ENCODE assay signal across 1 cellular context in the genomic region with DNA sequence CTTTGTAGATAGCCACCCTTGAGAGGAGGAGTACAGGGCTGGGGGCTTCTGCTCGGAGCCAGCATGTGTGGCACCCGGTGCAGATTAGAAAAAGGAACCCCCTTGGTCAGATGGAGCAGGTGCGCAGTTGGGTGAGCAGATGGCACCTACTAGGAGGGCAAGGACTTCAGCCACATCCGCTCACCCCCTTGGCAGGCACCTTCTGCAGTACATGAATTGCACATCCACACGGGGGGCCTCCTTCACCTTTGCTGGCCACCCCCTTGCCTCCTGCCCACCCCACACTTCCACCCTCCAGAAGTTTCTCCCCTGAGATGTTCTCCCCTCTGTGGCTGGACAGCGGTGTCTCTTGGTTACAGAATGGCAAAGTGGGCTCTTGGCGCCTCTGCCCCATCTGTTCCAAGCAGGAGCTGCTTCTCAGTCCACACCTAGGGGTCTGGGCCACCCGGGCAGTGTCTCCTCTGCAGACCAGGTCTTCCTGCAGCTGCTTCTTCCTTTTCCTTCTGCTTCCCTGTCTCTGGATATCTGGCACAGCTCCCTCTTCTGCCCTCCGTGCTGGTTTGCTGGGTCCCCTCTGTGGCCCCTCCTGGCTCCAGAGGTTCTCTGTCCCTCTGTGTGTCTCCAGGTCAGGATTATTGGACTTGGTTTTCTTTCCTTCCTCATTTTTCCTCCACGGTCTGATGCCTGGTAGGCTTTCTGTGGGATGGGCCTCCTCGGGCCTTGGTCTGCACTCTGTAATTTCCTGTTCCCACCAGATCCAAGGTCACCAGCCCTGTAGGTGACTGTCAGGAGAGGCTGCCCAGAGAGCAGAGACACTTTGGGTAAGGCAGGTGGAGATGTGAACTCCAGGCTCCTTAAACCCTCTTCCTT.
TF ChIP-seq lines count a peak whose summit lies in the region.

No MANE protein-coding gene starts in this region.

TF ChIP-seq in HepG2, 621 proteins besides CTCF, POLR2A, EP300 and RAD21 (continued from another document):
- TF ChIP-seq, protein P1, sequence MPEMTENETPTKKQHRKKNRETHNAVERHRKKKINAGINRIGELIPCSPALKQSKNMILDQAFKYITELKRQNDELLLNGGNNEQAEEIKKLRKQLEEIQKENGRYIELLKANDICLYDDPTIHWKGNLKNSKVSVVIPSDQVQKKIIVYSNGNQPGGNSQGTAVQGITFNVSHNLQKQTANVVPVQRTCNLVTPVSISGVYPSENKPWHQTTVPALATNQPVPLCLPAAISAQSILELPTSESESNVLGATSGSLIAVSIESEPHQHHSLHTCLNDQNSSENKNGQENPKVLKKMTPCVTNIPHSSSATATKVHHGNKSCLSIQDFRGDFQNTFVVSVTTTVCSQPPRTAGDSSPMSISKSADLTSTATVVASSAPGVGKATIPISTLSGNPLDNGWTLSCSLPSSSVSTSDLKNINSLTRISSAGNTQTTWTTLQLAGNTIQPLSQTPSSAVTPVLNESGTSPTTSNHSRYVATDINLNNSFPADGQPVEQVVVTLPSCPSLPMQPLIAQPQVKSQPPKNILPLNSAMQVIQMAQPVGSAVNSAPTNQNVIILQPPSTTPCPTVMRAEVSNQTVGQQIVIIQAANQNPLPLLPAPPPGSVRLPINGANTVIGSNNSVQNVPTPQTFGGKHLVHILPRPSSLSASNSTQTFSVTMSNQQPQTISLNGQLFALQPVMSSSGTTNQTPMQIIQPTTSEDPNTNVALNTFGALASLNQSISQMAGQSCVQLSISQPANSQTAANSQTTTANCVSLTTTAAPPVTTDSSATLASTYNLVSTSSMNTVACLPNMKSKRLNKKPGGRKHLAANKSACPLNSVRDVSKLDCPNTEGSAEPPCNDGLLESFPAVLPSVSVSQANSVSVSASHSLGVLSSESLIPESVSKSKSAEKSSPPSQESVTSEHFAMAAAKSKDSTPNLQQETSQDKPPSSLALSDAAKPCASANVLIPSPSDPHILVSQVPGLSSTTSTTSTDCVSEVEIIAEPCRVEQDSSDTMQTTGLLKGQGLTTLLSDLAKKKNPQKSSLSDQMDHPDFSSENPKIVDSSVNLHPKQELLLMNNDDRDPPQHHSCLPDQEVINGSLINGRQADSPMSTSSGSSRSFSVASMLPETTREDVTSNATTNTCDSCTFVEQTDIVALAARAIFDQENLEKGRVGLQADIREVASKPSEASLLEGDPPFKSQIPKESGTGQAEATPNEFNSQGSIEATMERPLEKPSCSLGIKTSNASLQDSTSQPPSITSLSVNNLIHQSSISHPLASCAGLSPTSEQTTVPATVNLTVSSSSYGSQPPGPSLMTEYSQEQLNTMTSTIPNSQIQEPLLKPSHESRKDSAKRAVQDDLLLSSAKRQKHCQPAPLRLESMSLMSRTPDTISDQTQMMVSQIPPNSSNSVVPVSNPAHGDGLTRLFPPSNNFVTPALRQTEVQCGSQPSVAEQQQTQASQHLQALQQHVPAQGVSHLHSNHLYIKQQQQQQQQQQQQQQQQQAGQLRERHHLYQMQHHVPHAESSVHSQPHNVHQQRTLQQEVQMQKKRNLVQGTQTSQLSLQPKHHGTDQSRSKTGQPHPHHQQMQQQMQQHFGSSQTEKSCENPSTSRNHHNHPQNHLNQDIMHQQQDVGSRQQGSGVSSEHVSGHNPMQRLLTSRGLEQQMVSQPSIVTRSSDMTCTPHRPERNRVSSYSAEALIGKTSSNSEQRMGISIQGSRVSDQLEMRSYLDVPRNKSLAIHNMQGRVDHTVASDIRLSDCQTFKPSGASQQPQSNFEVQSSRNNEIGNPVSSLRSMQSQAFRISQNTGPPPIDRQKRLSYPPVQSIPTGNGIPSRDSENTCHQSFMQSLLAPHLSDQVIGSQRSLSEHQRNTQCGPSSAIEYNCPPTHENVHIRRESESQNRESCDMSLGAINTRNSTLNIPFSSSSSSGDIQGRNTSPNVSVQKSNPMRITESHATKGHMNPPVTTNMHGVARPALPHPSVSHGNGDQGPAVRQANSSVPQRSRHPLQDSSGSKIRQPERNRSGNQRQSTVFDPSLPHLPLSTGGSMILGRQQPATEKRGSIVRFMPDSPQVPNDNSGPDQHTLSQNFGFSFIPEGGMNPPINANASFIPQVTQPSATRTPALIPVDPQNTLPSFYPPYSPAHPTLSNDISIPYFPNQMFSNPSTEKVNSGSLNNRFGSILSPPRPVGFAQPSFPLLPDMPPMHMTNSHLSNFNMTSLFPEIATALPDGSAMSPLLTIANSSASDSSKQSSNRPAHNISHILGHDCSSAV (CRISPR knock-in tag; IDR thresholded peaks at IDR 0.05; ENCODE audit: borderline replicate concordance): no peak
- TF ChIP-seq, protein P2, sequence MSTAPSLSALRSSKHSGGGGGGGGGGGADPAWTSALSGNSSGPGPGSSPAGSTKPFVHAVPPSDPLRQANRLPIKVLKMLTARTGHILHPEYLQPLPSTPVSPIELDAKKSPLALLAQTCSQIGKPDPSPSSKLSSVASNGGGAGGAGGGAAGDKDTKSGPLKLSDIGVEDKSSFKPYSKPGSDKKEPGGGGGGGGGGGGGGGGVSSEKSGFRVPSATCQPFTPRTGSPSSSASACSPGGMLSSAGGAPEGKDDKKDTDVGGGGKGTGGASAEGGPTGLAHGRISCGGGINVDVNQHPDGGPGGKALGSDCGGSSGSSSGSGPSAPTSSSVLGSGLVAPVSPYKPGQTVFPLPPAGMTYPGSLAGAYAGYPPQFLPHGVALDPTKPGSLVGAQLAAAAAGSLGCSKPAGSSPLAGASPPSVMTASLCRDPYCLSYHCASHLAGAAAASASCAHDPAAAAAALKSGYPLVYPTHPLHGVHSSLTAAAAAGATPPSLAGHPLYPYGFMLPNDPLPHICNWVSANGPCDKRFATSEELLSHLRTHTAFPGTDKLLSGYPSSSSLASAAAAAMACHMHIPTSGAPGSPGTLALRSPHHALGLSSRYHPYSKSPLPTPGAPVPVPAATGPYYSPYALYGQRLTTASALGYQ (CRISPR knock-in tag; IDR thresholded peaks at IDR 0.05): no peak
- TF ChIP-seq, protein P3, sequence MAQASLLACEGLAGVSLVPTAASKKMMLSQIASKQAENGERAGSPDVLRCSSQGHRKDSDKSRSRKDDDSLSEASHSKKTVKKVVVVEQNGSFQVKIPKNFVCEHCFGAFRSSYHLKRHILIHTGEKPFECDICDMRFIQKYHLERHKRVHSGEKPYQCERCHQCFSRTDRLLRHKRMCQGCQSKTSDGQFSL (CRISPR knock-in tag; IDR thresholded peaks at IDR 0.05): no peak
- TF ChIP-seq ZNF709 (CRISPR knock-in tag; IDR thresholded peaks at IDR 0.05) (no peak), ZFP1 (CRISPR knock-in tag; IDR thresholded peaks at IDR 0.05) (no peak), EEA1 (CRISPR knock-in tag; IDR thresholded peaks at IDR 0.05; ENCODE audit: borderline replicate concordance) (no peak), ZNF468 (CRISPR knock-in tag; IDR thresholded peaks at IDR 0.05) (no peak), SIN3A (IDR thresholded peaks at IDR 0.05; ENCODE audit: borderline replicate concordance, low read depth, low read length) (no peak)
- TF ChIP-seq, protein P4, sequence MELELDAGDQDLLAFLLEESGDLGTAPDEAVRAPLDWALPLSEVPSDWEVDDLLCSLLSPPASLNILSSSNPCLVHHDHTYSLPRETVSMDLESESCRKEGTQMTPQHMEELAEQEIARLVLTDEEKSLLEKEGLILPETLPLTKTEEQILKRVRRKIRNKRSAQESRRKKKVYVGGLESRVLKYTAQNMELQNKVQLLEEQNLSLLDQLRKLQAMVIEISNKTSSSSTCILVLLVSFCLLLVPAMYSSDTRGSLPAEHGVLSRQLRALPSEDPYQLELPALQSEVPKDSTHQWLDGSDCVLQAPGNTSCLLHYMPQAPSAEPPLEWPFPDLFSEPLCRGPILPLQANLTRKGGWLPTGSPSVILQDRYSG (CRISPR knock-in tag; IDR thresholded peaks at IDR 0.05): no peak
